In genomic region chr7:158976849-158977593, GRCh38 we compare ENCODE assay signal across 1 cellular context.
TF ChIP-seq lines count a peak whose summit lies in the region.

No MANE protein-coding gene starts in this region.

TF ChIP-seq in HepG2, 621 proteins besides CTCF, POLR2A, EP300 and RAD21 (continued from another document):
- TF ChIP-seq, protein P1, sequence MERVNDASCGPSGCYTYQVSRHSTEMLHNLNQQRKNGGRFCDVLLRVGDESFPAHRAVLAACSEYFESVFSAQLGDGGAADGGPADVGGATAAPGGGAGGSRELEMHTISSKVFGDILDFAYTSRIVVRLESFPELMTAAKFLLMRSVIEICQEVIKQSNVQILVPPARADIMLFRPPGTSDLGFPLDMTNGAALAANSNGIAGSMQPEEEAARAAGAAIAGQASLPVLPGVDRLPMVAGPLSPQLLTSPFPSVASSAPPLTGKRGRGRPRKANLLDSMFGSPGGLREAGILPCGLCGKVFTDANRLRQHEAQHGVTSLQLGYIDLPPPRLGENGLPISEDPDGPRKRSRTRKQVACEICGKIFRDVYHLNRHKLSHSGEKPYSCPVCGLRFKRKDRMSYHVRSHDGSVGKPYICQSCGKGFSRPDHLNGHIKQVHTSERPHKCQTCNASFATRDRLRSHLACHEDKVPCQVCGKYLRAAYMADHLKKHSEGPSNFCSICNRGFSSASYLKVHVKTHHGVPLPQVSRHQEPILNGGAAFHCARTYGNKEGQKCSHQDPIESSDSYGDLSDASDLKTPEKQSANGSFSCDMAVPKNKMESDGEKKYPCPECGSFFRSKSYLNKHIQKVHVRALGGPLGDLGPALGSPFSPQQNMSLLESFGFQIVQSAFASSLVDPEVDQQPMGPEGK (CRISPR knock-in tag; IDR thresholded peaks at IDR 0.05), result peak; percentile 45
- TF ChIP-seq MIXL1 (CRISPR knock-in tag; IDR thresholded peaks at IDR 0.05) (peak; percentile 69; the same call in 1 of the 2 replicates), ZNF44 (CRISPR knock-in tag; IDR thresholded peaks at IDR 0.05) (no peak), IRX3 (CRISPR knock-in tag; IDR thresholded peaks at IDR 0.05; ENCODE audit: borderline replicate concordance, low read depth) (no peak), HNF1B (CRISPR knock-in tag; IDR thresholded peaks at IDR 0.05) (0 out of 2 replicates have a peak, but pooled peaks have one; percentile 39), ZNF431 (CRISPR knock-in tag; IDR thresholded peaks at IDR 0.05; ENCODE audit: borderline replicate concordance, low read depth) (no peak), STAG1 (CRISPR knock-in tag; IDR thresholded peaks at IDR 0.05) (peak; percentile 92), DNMT3B (CRISPR knock-in tag; conservative IDR thresholded peaks at IDR 0.05) (no peak), SALL1 (CRISPR knock-in tag; IDR thresholded peaks at IDR 0.05) (peak; percentile 60; the same call in 1 of the 2 replicates), PHF21A (CRISPR knock-in tag; IDR thresholded peaks at IDR 0.05) (peak; percentile 28; the same call in 1 of the 2 replicates), NCOA5 (CRISPR knock-in tag; IDR thresholded peaks at IDR 0.05) (no peak), KAT8 (CRISPR knock-in tag; IDR thresholded peaks at IDR 0.05) (0 out of 2 replicates have a peak, but pooled peaks have one; percentile 7)
- TF ChIP-seq, protein P2, sequence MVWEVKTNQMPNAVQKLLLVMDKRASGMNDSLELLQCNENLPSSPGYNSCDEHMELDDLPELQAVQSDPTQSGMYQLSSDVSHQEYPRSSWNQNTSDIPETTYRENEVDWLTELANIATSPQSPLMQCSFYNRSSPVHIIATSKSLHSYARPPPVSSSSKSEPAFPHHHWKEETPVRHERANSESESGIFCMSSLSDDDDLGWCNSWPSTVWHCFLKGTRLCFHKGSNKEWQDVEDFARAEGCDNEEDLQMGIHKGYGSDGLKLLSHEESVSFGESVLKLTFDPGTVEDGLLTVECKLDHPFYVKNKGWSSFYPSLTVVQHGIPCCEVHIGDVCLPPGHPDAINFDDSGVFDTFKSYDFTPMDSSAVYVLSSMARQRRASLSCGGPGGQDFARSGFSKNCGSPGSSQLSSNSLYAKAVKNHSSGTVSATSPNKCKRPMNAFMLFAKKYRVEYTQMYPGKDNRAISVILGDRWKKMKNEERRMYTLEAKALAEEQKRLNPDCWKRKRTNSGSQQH (CRISPR knock-in tag; IDR thresholded peaks at IDR 0.05; ENCODE audit: low read depth), result peak; percentile 52; the same call in 1 of the 2 replicates
- TF ChIP-seq, protein P3, sequence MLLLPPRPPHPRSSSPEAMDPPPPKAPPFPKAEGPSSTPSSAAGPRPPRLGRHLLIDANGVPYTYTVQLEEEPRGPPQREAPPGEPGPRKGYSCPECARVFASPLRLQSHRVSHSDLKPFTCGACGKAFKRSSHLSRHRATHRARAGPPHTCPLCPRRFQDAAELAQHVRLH (CRISPR knock-in tag; IDR thresholded peaks at IDR 0.05; ENCODE audit: borderline replicate concordance, low read depth), result no peak
- TF ChIP-seq, protein P4, sequence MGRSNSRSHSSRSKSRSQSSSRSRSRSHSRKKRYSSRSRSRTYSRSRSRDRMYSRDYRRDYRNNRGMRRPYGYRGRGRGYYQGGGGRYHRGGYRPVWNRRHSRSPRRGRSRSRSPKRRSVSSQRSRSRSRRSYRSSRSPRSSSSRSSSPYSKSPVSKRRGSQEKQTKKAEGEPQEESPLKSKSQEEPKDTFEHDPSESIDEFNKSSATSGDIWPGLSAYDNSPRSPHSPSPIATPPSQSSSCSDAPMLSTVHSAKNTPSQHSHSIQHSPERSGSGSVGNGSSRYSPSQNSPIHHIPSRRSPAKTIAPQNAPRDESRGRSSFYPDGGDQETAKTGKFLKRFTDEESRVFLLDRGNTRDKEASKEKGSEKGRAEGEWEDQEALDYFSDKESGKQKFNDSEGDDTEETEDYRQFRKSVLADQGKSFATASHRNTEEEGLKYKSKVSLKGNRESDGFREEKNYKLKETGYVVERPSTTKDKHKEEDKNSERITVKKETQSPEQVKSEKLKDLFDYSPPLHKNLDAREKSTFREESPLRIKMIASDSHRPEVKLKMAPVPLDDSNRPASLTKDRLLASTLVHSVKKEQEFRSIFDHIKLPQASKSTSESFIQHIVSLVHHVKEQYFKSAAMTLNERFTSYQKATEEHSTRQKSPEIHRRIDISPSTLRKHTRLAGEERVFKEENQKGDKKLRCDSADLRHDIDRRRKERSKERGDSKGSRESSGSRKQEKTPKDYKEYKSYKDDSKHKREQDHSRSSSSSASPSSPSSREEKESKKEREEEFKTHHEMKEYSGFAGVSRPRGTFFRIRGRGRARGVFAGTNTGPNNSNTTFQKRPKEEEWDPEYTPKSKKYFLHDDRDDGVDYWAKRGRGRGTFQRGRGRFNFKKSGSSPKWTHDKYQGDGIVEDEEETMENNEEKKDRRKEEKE (IDR thresholded peaks at IDR 0.05), result no peak
- TF ChIP-seq, protein P5, sequence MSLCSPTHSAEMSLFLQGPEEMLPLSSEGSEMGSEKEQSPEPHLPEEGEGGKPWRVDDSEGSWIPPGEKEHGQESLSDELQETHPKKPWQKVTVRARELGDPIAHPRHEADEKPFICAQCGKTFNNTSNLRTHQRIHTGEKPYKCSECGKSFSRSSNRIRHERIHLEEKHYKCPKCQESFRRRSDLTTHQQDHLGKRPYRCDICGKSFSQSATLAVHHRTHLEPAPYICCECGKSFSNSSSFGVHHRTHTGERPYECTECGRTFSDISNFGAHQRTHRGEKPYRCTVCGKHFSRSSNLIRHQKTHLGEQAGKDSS (CRISPR knock-in tag; IDR thresholded peaks at IDR 0.05; ENCODE audit: borderline replicate concordance, low read depth), result peak; percentile 49; the same call in 1 of the 2 replicates
